ENCODE assay signal across 23 cellular contexts in the genomic region with DNA sequence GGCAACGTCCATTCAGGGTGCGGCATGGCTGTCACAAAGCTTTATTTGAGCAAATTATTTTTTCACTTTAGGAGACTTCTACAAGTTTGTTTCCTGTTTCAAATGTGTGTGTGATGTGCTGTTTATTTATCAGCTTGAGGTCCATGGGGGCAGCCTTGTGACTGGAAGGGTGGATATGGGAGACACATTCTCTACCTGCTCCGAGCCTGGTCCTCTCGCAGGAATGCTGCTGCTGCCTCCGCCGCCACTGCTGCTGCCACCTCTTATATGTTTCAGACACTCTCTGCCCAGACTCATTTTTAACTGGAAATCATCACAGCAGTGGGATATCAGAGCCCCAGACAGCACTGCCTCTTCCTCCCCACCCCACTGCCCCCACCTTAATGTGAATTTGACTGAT.
"Had no signal": no experiment of that assay in that cellular context is flagged by ENCODE, and none has a peak within 500 bp of the region (broad histone marks: within the 10 kb centered on the region; RNA-seq: fewer than 3 reads in every experiment).

No MANE protein-coding gene starts in this region.

- ATAC-seq: natural killer cell; psoas muscle; sciatic nerve; stimulated activated effector memory CD8-positive, alpha-beta T cell treated with anti-CD3 and anti-CD28 coated beads, Interleukin-12 subunit alpha, Interleukin-12 subunit beta, amount 100 ng/mL, for 72 hours had no signal

- H3K27me3 ChIP-seq: heart left ventricle, suprapubic skin, tibial artery, vagina had no signal

- H3K27ac Mint-ChIP-seq: immature natural killer cell; mesothelial cell of epicardium; naive B cell; natural killer cell; stimulated activated effector memory CD8-positive, alpha-beta T cell treated with anti-CD3 and anti-CD28 coated beads, Interleukin-12 subunit alpha, Interleukin-12 subunit beta, amount 100 ng/mL, for 72 hours; stimulated activated naive CD8-positive, alpha-beta T cell treated with anti-CD3 and anti-CD28 coated beads, Interleukin-15, Interleukin-2, amounts not matched to agents 100 ng/mL and 50 ng/mL, for 24 hours; type B pancreatic cell had no signal

- H3K4me1 ChIP-seq: parathyroid adenoma, psoas muscle, spleen, suprapubic skin, tibial artery, vagina had no signal

- H3K79me2 ChIP-seq: parathyroid adenoma had no signal

- H3K9ac ChIP-seq: parathyroid adenoma had no signal

- H3K36me3 Mint-ChIP-seq: natural killer cell; stimulated activated effector memory CD8-positive, alpha-beta T cell treated with anti-CD3 and anti-CD28 coated beads, Interleukin-12 subunit alpha, Interleukin-12 subunit beta, amount 100 ng/mL, for 72 hours had no signal

- H3K4me3 Mint-ChIP-seq: immature natural killer cell; mesothelial cell of epicardium; natural killer cell; stimulated activated effector memory CD8-positive, alpha-beta T cell treated with anti-CD3 and anti-CD28 coated beads, Interleukin-12 subunit alpha, Interleukin-12 subunit beta, amount 100 ng/mL, for 72 hours; stimulated activated naive CD8-positive, alpha-beta T cell treated with anti-CD3 and anti-CD28 coated beads, Interleukin-15, Interleukin-2, amounts not matched to agents 100 ng/mL and 50 ng/mL, for 24 hours; type B pancreatic cell had no signal

- H3K27ac ChIP-seq: heart left ventricle, left ventricle myocardium inferior, parathyroid adenoma, psoas muscle, skin epidermis, spleen, suprapubic skin, thoracic aorta, tibial artery, vagina had no signal

- H3K36me3 ChIP-seq: left ventricle myocardium inferior, spleen, suprapubic skin, thoracic aorta, tibial artery, vagina had no signal

- DNase-seq: heart left ventricle; hypothalamus; immature natural killer cell; left ventricle myocardium inferior; naive B cell; natural killer cell; nucleus accumbens; psoas muscle; spleen; stimulated activated CD4-positive, alpha-beta T cell treated with anti-CD3 and anti-CD28 coated beads, Interleukin-4, amount 100 ng/mL, for 24 hours; stimulated activated naive CD4-positive, alpha-beta T cell; tibial artery had no signal

- H2AFZ ChIP-seq: parathyroid adenoma had no signal

- H3K4me1 Mint-ChIP-seq: immature natural killer cell; naive B cell; natural killer cell; stimulated activated effector memory CD8-positive, alpha-beta T cell treated with anti-CD3 and anti-CD28 coated beads, Interleukin-12 subunit alpha, Interleukin-12 subunit beta, amount 100 ng/mL, for 72 hours had no signal

- H3K4me3 ChIP-seq: heart left ventricle, left ventricle myocardium inferior, lung, psoas muscle, skin epidermis, spleen, suprapubic skin, thoracic aorta, tibial artery, vagina had no signal

- H3K27me3 Mint-ChIP-seq: type B pancreatic cell had no signal

- H3K9me3 ChIP-seq: left ventricle myocardium inferior, psoas muscle, suprapubic skin, thoracic aorta, tibial artery, vagina had no signal
